ENCODE assay signal across 29 cellular contexts in genomic region chr1:34532113-34532512, GRCh38.
DNase-seq lines count a peak whose midpoint lies in the region; ATAC-seq, FAIRE-seq and TF ChIP-seq lines count a peak whose summit lies in the region.
"Had no signal": no experiment of that assay in that cellular context is flagged by ENCODE, and none has a peak within 500 bp of the region (broad histone marks: within the 10 kb centered on the region; RNA-seq: fewer than 3 reads in every experiment).

No MANE protein-coding gene starts in this region.

- H3K4me1 Mint-ChIP-seq in activated CD4-positive, alpha-beta T cell treated with anti-CD3 and anti-CD28 coated beads for 36 hours = no peaks in the 10 kb centered on the region
- H3K4me1 Mint-ChIP-seq: activated CD4-positive, alpha-beta T cell treated with anti-CD3 and anti-CD28 coated beads, Interleukin-2, amount 10 ng/mL, durations not matched to agents 7 days and 5 days had no signal

- POLR2A ChIA-PET in activated CD4-positive, alpha-beta T cell treated with anti-CD3 and anti-CD28 coated beads for 36 hours (lab: Charles Lee) = no interaction called here
- POLR2A ChIA-PET in HEK293T (lab: Yijun Ruan, JAX) = no interaction called here

- no peaks in the 10 kb centered on the region for H3K9me3 Mint-ChIP-seq in activated CD4-positive, alpha-beta T cell treated with anti-CD3 and anti-CD28 coated beads for 36 hours (ENCODE audit: low read depth)
- H3K9me3 Mint-ChIP-seq: activated CD4-positive, alpha-beta T cell treated with anti-CD3 and anti-CD28 coated beads, Interleukin-2, amount 10 ng/mL, durations not matched to agents 7 days and 5 days; CD4-positive, CD25-positive, alpha-beta regulatory T cell; effector memory CD8-positive, alpha-beta T cell had no signal

- in situ Hi-C loops in GM13977 (cut with MboI; ENCODE audit: low pct_unique_long_range_greater_than_20kb, low sequenced_read_pairs, unreplicated experiment) = no loop called here

- peaks cover 19% of the 10 kb centered on the region for H3K27me3 Mint-ChIP-seq in activated CD4-positive, alpha-beta T cell treated with anti-CD3 and anti-CD28 coated beads for 36 hours

- peak; percentile 60 for ATAC-seq in GM21717 (IDR thresholded peaks at IDR 0.05; ENCODE audit: unreplicated experiment)
- ATAC-seq in HG03378 (IDR thresholded peaks at IDR 0.05; ENCODE audit: unreplicated experiment) = peak; percentile 39
- ATAC-seq in HG03159 (IDR thresholded peaks at IDR 0.05; ENCODE audit: unreplicated experiment) = no peak
- ATAC-seq in activated CD4-positive, alpha-beta T cell treated with anti-CD3 and anti-CD28 coated beads for 36 hours = no peak
- ATAC-seq: effector memory CD8-positive, alpha-beta T cell; stimulated activated naive CD8-positive, alpha-beta T cell treated with anti-CD3 and anti-CD28 coated beads, Interleukin-15, Interleukin-2, amounts not matched to agents 100 U/mL and 50 U/mL, for 24 hours; T-helper 17 cell had no signal

- FAIRE-seq in GM19239 (lab: Jason Lieb, UNC) = peak; percentile 82
- FAIRE-seq: colon, H54 had no signal

- no peak for TF ChIP-seq CTCF in GM13977 (IDR thresholded peaks at IDR 0.05; ENCODE audit: extremely low read depth, insufficient read depth, missing control alignments)

- H3K36me3 Mint-ChIP-seq in activated CD4-positive, alpha-beta T cell treated with anti-CD3 and anti-CD28 coated beads for 36 hours (ENCODE audit: low read depth) = no peaks in the 10 kb centered on the region
- H3K36me3 Mint-ChIP-seq: CD4-positive, CD25-positive, alpha-beta regulatory T cell; memory B cell had no signal

- CTCF ChIA-PET in activated CD4-positive, alpha-beta T cell treated with anti-CD3 and anti-CD28 coated beads for 36 hours (lab: Charles Lee) = interaction anchor here (0.8 to 2.0 kb wide), 2 partner anchors 23 to 71 kb away, joined by 3 to 6 read pairs; no protein-coding TSS in a partner anchor
- CTCF ChIA-PET in HEK293T (lab: Yijun Ruan, JAX) = interaction anchor here (0.6 kb wide), 1 partner anchor 254 kb away, joined by 3 read pairs; no protein-coding TSS in a partner anchor

- no peak overlapping the region for H3K27ac Mint-ChIP-seq in activated CD4-positive, alpha-beta T cell treated with anti-CD3 and anti-CD28 coated beads for 36 hours
- H3K27ac Mint-ChIP-seq: activated CD4-positive, alpha-beta T cell treated with anti-CD3 and anti-CD28 coated beads, Interleukin-2, amount 10 ng/mL, durations not matched to agents 7 days and 5 days; CD4-positive, CD25-positive, alpha-beta regulatory T cell; effector memory CD8-positive, alpha-beta T cell; memory B cell; T-helper 17 cell had no signal

- intact Hi-C loops in activated CD4-positive, alpha-beta T cell treated with anti-CD3 and anti-CD28 coated beads for 36 hours (cut with DNase I, micrococcal nuclease) = no loop called here

- DNase-seq in GM13977 (ENCODE audit: low spot score) (peak; percentile 42), GM19239 (ENCODE audit: insufficient read length, low spot score) (peak; percentile 13), T1000 (lab: John Stamatoyannopoulos, UW) (no peak), HEK293T (ENCODE audit: extremely low spot score) (no peak)
- no peak for DNase-seq in activated CD4-positive, alpha-beta T cell treated with anti-CD3 and anti-CD28 coated beads for 36 hours
- DNase-seq: activated CD4-positive, alpha-beta T cell treated with anti-CD3 and anti-CD28 coated beads, Interleukin-2, amount 10 ng/mL, durations not matched to agents 7 days and 5 days; activated CD8-positive, alpha-beta memory T cell treated with anti-CD3 and anti-CD28 coated beads, Interleukin-2, amount 50 U/mL, for 4 hours; activated effector memory CD4-positive, alpha-beta T cell treated with Interleukin-2 at 50 U/mL for 16 hours; brain microvascular endothelial cell; CD4-positive, CD25-positive, alpha-beta regulatory T cell; effector memory CD8-positive, alpha-beta T cell; esophagus squamous epithelium; GF-D8; KG1; kidney glomerular epithelial cell; NCI-H2171; NCI-H774; Peyer's patch; retina; stimulated activated CD4-positive, alpha-beta T cell treated with anti-CD3 and anti-CD28 coated beads, Interleukin-4, amount 100 ng/mL, for 1 hour; stimulated activated naive CD8-positive, alpha-beta T cell treated with anti-CD3 and anti-CD28 coated beads, Interleukin-15, Interleukin-2, amounts not matched to agents 100 U/mL and 50 U/mL, for 24 hours; T-helper 17 cell; thyroid gland had no signal

- no peak overlapping the region for H3K4me3 Mint-ChIP-seq in activated CD4-positive, alpha-beta T cell treated with anti-CD3 and anti-CD28 coated beads for 36 hours
- H3K4me3 Mint-ChIP-seq: activated CD4-positive, alpha-beta T cell treated with anti-CD3 and anti-CD28 coated beads, Interleukin-2, amount 10 ng/mL, durations not matched to agents 7 days and 5 days; CD4-positive, CD25-positive, alpha-beta regulatory T cell; effector memory CD8-positive, alpha-beta T cell; memory B cell; T-helper 17 cell had no signal

TF ChIP-seq in HEK293T, 16 proteins besides CTCF, POLR2A, EP300 and RAD21:
- TF ChIP-seq BHLHE40 (IDR thresholded peaks at IDR 0.05; ENCODE audit: borderline replicate concordance) = no peak
- TF ChIP-seq L3MBTL2 (conservative IDR thresholded peaks at IDR 0.05) = no peak
- no peak for TF ChIP-seq HDGF (IDR thresholded peaks at IDR 0.05; ENCODE audit: borderline replicate concordance)
- TF ChIP-seq CTBP1 (IDR thresholded peaks at IDR 0.05; ENCODE audit: borderline replicate concordance) = no peak
- no peak for TF ChIP-seq LEF1 (IDR thresholded peaks at IDR 0.05; ENCODE audit: borderline replicate concordance)
- no peak for TF ChIP-seq NFRKB (IDR thresholded peaks at IDR 0.05)
- no peak for TF ChIP-seq SUZ12 (IDR thresholded peaks at IDR 0.05)

Comparison
In these comparisons a context has a peak if more than half of its experiments do, and no peak if none do; other contexts are left out.
1. DNase-seq: peak in GM13977 (single experiment) and GM19239 (single experiment); none in T1000 (single experiment), activated CD4-positive, alpha-beta T cell treated with anti-CD3 and anti-CD28 coated beads for 36 hours (single experiment) and HEK293T (single experiment).
2. ATAC-seq: peak in GM21717 (single experiment) and HG03378 (single experiment); none in HG03159 (single experiment) and activated CD4-positive, alpha-beta T cell treated with anti-CD3 and anti-CD28 coated beads for 36 hours (single experiment).